23 cellular contexts compared by ENCODE assay signal in genomic region chr3:179029096-179029495, GRCh38.
"Had no signal": no experiment of that assay in that cellular context is flagged by ENCODE, and none has a peak within 500 bp of the region (broad histone marks: within the 10 kb centered on the region; RNA-seq: fewer than 3 reads in every experiment).

No MANE protein-coding gene starts in this region.

- H3K9ac ChIP-seq: neural progenitor cell, parathyroid adenoma had no signal

- H3K4me3 ChIP-seq: dorsolateral prefrontal cortex, gastrocnemius medialis, lower lobe of right lung, neural progenitor cell, right atrium auricular region, smooth muscle cell, suprapubic skin, transverse colon, vagina had no signal

- H3K27ac Mint-ChIP-seq: natural killer cell treated with Interleukin-12 subunit alpha and Interleukin-12 subunit beta and Interleukin-15 and Interleukin-18, amount 100 ng/mL, for 72 hours; neural progenitor cell; progenitor cell of endocrine pancreas; stimulated activated naive CD8-positive, alpha-beta T cell treated with anti-CD3 and anti-CD28 coated beads, Interleukin-15, amount 100 ng/mL, for 72 hours had no signal

- H3K27ac ChIP-seq: gastrocnemius medialis, lower lobe of right lung, neural progenitor cell, parathyroid adenoma, right atrium auricular region, suprapubic skin, transverse colon, vagina had no signal

- H3K36me3 Mint-ChIP-seq: natural killer cell treated with Interleukin-12 subunit alpha and Interleukin-12 subunit beta and Interleukin-15 and Interleukin-18, amount 100 ng/mL, for 72 hours; neural progenitor cell had no signal

- H3K27me3 ChIP-seq: dorsolateral prefrontal cortex, gastrocnemius medialis, neural progenitor cell, right atrium auricular region, suprapubic skin, transverse colon, vagina had no signal

- H3K4me1 ChIP-seq: gastrocnemius medialis, lower lobe of right lung, suprapubic skin, transverse colon, vagina had no signal

- H3K4me2 ChIP-seq: neural progenitor cell, smooth muscle cell had no signal

- H3K36me3 ChIP-seq: neural progenitor cell, transverse colon had no signal

- DNase-seq: dorsolateral prefrontal cortex; effector CD4-positive, alpha-beta T cell; foreskin fibroblast; gastrocnemius medialis; left colon; left ventricle myocardium superior; lower lobe of right lung; stimulated activated CD4-positive, alpha-beta T cell treated with anti-CD3 and anti-CD28 coated beads, Interleukin-12 subunit alpha, Interleukin-12 subunit beta, amount 100 ng/mL, for 4 hours; stimulated activated CD4-positive, alpha-beta T cell treated with anti-CD3 and anti-CD28 coated beads, Interleukin-1b, Interleukin-23, amount 100 ng/mL, for 48 hours; stimulated activated CD4-positive, alpha-beta T cell treated with anti-CD3 and anti-CD28 coated beads, Interleukin-4, amount 100 ng/mL, for 1 hour; stimulated activated CD8-positive, alpha-beta memory T cell treated with anti-CD3 and anti-CD28 coated beads, Interleukin-4, amount 100 ng/mL, for 48 hours; stimulated activated naive CD4-positive, alpha-beta T cell; stimulated activated naive CD8-positive, alpha-beta T cell treated with anti-CD3 and anti-CD28 coated beads, Interleukin-15, amount 100 ng/mL, for 72 hours; transverse colon had no signal

- H2AFZ ChIP-seq: neural progenitor cell, parathyroid adenoma had no signal

- H3K27me3 Mint-ChIP-seq: natural killer cell treated with Interleukin-12 subunit alpha and Interleukin-12 subunit beta and Interleukin-15 and Interleukin-18, amount 100 ng/mL, for 72 hours; progenitor cell of endocrine pancreas; stimulated activated naive CD8-positive, alpha-beta T cell treated with anti-CD3 and anti-CD28 coated beads, Interleukin-15, amount 100 ng/mL, for 72 hours had no signal

- H3K4me3 Mint-ChIP-seq: natural killer cell treated with Interleukin-12 subunit alpha and Interleukin-12 subunit beta and Interleukin-15 and Interleukin-18, amount 100 ng/mL, for 72 hours; neural progenitor cell; stimulated activated naive CD8-positive, alpha-beta T cell treated with anti-CD3 and anti-CD28 coated beads, Interleukin-15, amount 100 ng/mL, for 72 hours had no signal

- H3K9me3 ChIP-seq: gastrocnemius medialis, lower lobe of right lung, right atrium auricular region, suprapubic skin, transverse colon, vagina had no signal

- H3K9me3 Mint-ChIP-seq: natural killer cell treated with Interleukin-12 subunit alpha and Interleukin-12 subunit beta and Interleukin-15 and Interleukin-18, amount 100 ng/mL, for 72 hours; stimulated activated naive CD8-positive, alpha-beta T cell treated with anti-CD3 and anti-CD28 coated beads, Interleukin-15, amount 100 ng/mL, for 72 hours had no signal

- ATAC-seq: gastrocnemius medialis; left colon; left ventricle myocardium superior; lower lobe of right lung; natural killer cell treated with Interleukin-12 subunit alpha and Interleukin-12 subunit beta and Interleukin-15 and Interleukin-18, amount 100 ng/mL, for 72 hours; sciatic nerve; stimulated activated naive CD8-positive, alpha-beta T cell treated with anti-CD3 and anti-CD28 coated beads, Interleukin-15, amount 100 ng/mL, for 72 hours had no signal

- H3K79me2 ChIP-seq: parathyroid adenoma had no signal
